2 cellular contexts compared by ENCODE assay signal in the genomic region with DNA sequence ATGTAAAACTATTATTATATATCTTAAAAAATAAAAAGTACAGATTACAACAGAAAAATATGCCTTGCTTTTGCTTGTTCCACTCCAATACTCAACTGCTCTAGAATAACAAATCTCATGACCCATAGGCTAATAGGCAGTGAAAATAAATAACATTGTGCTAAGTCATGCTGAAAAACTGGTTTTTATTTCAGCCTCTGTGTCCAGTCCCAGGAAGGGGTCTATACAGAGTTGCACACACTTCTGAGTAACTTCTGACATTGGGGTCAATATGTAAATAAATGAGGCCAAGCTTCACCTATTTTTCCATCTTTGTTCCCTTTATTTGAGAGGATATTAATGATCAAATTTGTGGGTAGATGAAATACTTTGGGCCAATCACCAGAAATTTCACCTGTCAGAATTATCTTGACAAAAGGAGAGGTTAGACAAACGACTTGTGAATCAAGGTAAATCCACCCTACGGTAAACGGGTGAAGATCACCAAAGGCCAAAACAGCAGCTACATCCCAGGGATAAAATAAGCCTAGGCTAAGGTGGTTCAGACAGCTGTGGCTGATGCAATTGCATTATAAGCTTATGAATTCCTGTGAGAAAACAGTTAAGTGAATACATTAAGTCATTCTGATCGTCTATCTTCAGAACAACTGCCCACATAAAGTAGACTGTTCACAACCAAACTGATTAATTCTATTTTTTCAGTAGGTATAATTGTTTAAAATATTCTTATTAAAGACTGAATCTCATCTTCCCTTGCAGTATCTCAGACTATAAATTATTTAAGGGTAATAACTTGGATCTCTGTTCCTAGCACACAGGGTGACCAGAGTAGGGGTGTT.
TF ChIP-seq lines count a peak whose summit lies in the region.

No MANE protein-coding gene starts in this region.

TF ChIP-seq in GM23338, 12 proteins besides CTCF, POLR2A, EP300 and RAD21 (continued from another document):
- TF ChIP-seq JUNB (IDR thresholded peaks at IDR 0.05; ENCODE audit: unreplicated experiment) (no peak), CREB1 (CRISPR knock-in tag; IDR thresholded peaks at IDR 0.05; ENCODE audit: low read depth) (no peak), ZNF114 (CRISPR knock-in tag; IDR thresholded peaks at IDR 0.05) (no peak), ZNF331 (CRISPR knock-in tag; IDR thresholded peaks at IDR 0.05; ENCODE audit: low read depth) (no peak)
- TF ChIP-seq, protein P1, sequence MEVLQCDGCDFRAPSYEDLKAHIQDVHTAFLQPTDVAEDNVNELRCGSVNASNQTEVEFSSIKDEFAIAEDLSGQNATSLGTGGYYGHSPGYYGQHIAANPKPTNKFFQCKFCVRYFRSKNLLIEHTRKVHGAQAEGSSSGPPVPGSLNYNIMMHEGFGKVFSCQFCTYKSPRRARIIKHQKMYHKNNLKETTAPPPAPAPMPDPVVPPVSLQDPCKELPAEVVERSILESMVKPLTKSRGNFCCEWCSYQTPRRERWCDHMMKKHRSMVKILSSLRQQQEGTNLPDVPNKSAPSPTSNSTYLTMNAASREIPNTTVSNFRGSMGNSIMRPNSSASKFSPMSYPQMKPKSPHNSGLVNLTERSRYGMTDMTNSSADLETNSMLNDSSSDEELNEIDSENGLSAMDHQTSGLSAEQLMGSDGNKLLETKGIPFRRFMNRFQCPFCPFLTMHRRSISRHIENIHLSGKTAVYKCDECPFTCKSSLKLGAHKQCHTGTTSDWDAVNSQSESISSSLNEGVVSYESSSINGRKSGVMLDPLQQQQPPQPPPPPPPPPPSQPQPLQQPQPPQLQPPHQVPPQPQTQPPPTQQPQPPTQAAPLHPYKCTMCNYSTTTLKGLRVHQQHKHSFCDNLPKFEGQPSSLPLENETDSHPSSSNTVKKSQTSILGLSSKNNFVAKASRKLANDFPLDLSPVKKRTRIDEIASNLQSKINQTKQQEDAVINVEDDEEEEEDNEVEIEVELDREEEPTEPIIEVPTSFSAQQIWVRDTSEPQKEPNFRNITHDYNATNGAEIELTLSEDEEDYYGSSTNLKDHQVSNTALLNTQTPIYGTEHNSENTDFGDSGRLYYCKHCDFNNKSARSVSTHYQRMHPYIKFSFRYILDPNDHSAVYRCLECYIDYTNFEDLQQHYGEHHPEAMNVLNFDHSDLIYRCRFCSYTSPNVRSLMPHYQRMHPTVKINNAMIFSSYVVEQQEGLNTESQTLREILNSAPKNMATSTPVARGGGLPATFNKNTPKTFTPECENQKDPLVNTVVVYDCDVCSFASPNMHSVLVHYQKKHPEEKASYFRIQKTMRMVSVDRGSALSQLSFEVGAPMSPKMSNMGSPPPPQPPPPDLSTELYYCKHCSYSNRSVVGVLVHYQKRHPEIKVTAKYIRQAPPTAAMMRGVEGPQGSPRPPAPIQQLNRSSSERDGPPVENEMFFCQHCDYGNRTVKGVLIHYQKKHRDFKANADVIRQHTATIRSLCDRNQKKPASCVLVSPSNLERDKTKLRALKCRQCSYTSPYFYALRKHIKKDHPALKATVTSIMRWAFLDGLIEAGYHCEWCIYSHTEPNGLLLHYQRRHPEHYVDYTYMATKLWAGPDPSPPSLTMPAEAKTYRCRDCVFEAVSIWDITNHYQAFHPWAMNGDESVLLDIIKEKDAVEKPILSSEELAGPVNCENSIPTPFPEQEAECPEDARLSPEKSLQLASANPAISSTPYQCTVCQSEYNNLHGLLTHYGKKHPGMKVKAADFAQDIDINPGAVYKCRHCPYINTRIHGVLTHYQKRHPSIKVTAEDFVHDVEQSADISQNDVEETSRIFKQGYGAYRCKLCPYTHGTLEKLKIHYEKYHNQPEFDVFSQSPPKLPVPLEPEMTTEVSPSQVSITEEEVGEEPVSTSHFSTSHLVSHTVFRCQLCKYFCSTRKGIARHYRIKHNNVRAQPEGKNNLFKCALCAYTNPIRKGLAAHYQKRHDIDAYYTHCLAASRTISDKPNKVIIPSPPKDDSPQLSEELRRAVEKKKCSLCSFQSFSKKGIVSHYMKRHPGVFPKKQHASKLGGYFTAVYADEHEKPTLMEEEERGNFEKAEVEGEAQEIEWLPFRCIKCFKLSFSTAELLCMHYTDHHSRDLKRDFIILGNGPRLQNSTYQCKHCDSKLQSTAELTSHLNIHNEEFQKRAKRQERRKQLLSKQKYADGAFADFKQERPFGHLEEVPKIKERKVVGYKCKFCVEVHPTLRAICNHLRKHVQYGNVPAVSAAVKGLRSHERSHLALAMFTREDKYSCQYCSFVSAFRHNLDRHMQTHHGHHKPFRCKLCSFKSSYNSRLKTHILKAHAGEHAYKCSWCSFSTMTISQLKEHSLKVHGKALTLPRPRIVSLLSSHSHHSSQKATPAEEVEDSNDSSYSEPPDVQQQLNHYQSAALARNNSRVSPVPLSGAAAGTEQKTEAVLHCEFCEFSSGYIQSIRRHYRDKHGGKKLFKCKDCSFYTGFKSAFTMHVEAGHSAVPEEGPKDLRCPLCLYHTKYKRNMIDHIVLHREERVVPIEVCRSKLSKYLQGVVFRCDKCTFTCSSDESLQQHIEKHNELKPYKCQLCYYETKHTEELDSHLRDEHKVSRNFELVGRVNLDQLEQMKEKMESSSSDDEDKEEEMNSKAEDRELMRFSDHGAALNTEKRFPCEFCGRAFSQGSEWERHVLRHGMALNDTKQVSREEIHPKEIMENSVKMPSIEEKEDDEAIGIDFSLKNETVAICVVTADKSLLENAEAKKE (CRISPR knock-in tag; IDR thresholded peaks at IDR 0.05) = no peak
- TF ChIP-seq, protein P2, sequence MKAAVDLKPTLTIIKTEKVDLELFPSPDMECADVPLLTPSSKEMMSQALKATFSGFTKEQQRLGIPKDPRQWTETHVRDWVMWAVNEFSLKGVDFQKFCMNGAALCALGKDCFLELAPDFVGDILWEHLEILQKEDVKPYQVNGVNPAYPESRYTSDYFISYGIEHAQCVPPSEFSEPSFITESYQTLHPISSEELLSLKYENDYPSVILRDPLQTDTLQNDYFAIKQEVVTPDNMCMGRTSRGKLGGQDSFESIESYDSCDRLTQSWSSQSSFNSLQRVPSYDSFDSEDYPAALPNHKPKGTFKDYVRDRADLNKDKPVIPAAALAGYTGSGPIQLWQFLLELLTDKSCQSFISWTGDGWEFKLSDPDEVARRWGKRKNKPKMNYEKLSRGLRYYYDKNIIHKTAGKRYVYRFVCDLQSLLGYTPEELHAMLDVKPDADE (IDR thresholded peaks at IDR 0.05) = no peak
- TF ChIP-seq, protein P3, sequence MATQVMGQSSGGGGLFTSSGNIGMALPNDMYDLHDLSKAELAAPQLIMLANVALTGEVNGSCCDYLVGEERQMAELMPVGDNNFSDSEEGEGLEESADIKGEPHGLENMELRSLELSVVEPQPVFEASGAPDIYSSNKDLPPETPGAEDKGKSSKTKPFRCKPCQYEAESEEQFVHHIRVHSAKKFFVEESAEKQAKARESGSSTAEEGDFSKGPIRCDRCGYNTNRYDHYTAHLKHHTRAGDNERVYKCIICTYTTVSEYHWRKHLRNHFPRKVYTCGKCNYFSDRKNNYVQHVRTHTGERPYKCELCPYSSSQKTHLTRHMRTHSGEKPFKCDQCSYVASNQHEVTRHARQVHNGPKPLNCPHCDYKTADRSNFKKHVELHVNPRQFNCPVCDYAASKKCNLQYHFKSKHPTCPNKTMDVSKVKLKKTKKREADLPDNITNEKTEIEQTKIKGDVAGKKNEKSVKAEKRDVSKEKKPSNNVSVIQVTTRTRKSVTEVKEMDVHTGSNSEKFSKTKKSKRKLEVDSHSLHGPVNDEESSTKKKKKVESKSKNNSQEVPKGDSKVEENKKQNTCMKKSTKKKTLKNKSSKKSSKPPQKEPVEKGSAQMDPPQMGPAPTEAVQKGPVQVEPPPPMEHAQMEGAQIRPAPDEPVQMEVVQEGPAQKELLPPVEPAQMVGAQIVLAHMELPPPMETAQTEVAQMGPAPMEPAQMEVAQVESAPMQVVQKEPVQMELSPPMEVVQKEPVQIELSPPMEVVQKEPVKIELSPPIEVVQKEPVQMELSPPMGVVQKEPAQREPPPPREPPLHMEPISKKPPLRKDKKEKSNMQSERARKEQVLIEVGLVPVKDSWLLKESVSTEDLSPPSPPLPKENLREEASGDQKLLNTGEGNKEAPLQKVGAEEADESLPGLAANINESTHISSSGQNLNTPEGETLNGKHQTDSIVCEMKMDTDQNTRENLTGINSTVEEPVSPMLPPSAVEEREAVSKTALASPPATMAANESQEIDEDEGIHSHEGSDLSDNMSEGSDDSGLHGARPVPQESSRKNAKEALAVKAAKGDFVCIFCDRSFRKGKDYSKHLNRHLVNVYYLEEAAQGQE (IDR thresholded peaks at IDR 0.05; ENCODE audit: unreplicated experiment) = no peak

TF ChIP-seq in SK-N-SH, 30 proteins besides CTCF, POLR2A, EP300 and RAD21 (continued from another document):
- TF ChIP-seq, protein P3 (IDR thresholded peaks at IDR 0.05; ENCODE audit: low read depth, low read length) = no peak
- TF ChIP-seq USF1 (IDR thresholded peaks at IDR 0.05; ENCODE audit: borderline replicate concordance, low read depth) (no peak), MEF2A (IDR thresholded peaks at IDR 0.05; ENCODE audit: borderline replicate concordance, low read depth) (no peak), YY1 (IDR thresholded peaks at IDR 0.05; ENCODE audit: low read depth) (no peak), PBX3 (IDR thresholded peaks at IDR 0.05) (no peak), NRF1 (IDR thresholded peaks at IDR 0.05; ENCODE audit: low read depth, low read length) (no peak)
